10 cellular contexts compared by ENCODE assay signal in the genomic region with DNA sequence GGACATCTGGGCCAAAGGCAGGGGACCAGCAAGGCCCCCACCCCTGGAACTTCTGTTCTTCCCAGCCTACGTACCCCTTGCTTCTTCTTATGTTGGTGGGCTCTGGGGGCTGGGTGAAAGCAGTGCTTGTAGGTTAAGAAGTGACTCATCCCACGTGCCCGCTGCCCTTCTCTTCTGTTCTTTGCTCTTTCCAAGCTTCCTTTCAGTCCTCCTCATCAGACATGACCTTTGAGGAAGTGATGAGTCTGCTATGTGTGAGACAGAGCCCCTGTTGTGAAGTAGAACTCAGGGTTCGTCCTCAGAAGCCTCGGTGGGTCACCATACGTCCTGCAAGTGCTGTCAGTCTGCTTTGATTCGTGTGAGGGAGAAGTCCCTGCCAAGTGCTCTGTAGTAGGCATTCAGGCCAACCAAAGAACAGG. TPM values are rescaled to one million over a fixed set of nuclear protein-coding genes. Genes with fewer than 3 reads are reported as not detected.
DNase-seq lines count a peak whose midpoint lies in the region; ATAC-seq and TF ChIP-seq lines count a peak whose summit lies in the region.
"Had no signal": no experiment of that assay in that cellular context is flagged by ENCODE, and none has a peak within 500 bp of the region (broad histone marks: within the 10 kb centered on the region; RNA-seq: fewer than 3 reads in every experiment).

No MANE protein-coding gene starts in this region.

- peaks cover 4% of the 10 kb centered on the region for H3K36me3 Mint-ChIP-seq in chondrocyte (ENCODE audit: low read depth)

- H3K27ac Mint-ChIP-seq in chondrocyte (ENCODE audit: unreplicated experiment): peak overlapping the region; percentile 78

- ATAC-seq in sciatic nerve (peak; percentile 31), GM21390 (IDR thresholded peaks at IDR 0.05; ENCODE audit: unreplicated experiment) (no peak), GM21619 (IDR thresholded peaks at IDR 0.05; ENCODE audit: unreplicated experiment) (no peak)
- ATAC-seq: left lobe of liver had no signal

- no peaks in the 10 kb centered on the region for H3K27me3 Mint-ChIP-seq in chondrocyte (ENCODE audit: low read depth)

- no peak overlapping the region for H3K4me3 Mint-ChIP-seq in chondrocyte (ENCODE audit: unreplicated experiment)

- intact Hi-C loops in sciatic nerve (cut with DNase I): no loop called here

- CTCF ChIA-PET in RWPE1 (lab: Yijun Ruan, JAX): no interaction called here

- DNase-seq in COLO829 (ENCODE audit: low spot score) (peak; percentile 98), RWPE1 (ENCODE audit: low spot score) (no peak), chondrocyte (ENCODE audit: low spot score) (no peak), sciatic nerve (ENCODE audit: low spot score) (no peak), HT-29 (ENCODE audit: low spot score) (no peak)
- DNase-seq: retina; stimulated activated naive CD4-positive, alpha-beta T cell treated with Interleukin-2 at 50 U/mL for 16 hours had no signal

- POLR2A ChIA-PET in RWPE1 (lab: Yijun Ruan, JAX; ENCODE audit: low non-redundant PET): no interaction called here

- H3K4me1 Mint-ChIP-seq in chondrocyte (ENCODE audit: low read depth): peaks cover 64% of the 10 kb centered on the region

- no peak for TF ChIP-seq CTCF in RWPE1 (conservative IDR thresholded peaks at IDR 0.05; ENCODE audit: low read depth)
- TF ChIP-seq CTCF in chondrocyte (IDR thresholded peaks at IDR 0.05): no peak

- H3K9me3 Mint-ChIP-seq in chondrocyte (ENCODE audit: low read depth): no peaks in the 10 kb centered on the region

- peak overlapping the region; percentile 64 for H3K27ac ChIP-seq in RWPE1

RNA-seq across cellular contexts. Expression of a gene that starts 12.7 kb away (rescaled TPM):
- 105 to 111 TPM (median 110 TPM) in 3 replicates for total RNA-seq in chondrocyte
- 130 TPM for total RNA-seq in sciatic nerve
- 110 and 127 TPM in 2 replicates for total RNA-seq in HT-29 (2014; rRNA removed; shearing (Covaris generic))

RNA-seq across cellular contexts. Expression of a gene that starts 24.5 kb away (rescaled TPM):
- 37.3 to 49.3 TPM (median 37.7 TPM) in 3 replicates for total RNA-seq in chondrocyte
- total RNA-seq in sciatic nerve: 28.0 TPM
- total RNA-seq in HT-29 (2014; rRNA removed; shearing (Covaris generic)): 12.8 and 15.7 TPM in 2 replicates
